8 cellular contexts compared by ENCODE assay signal in genomic region chr16:72627182-72627896, GRCh38.
DNase-seq lines count a peak whose midpoint lies in the region; ATAC-seq and TF ChIP-seq lines count a peak whose summit lies in the region.
"Not testable (repeated sequence)": the region's sequence is repeated elsewhere in the genome, so short reads cannot be mapped to it uniquely, and the experiment has no call there.

No MANE protein-coding gene starts in this region.

- CTCF ChIA-PET in Caco-2 (lab: Charles Lee); activated CD4-positive, alpha-beta T cell treated with anti-CD3 and anti-CD28 coated beads for 36 hours (lab: Charles Lee): not testable (repeated sequence)

- H3K4me2 ChIP-seq in KMS-11 = peak overlapping the region; percentile 29; the same call in 1 of the 2 replicates

- H4K20me1 ChIP-seq in KMS-11 (ENCODE audit: insufficient read depth) = not testable (repeated sequence)

- not testable (repeated sequence) for H3K4me1 Mint-ChIP-seq in Caco-2 (ENCODE audit: low read depth, unreplicated experiment); activated CD4-positive, alpha-beta T cell treated with anti-CD3 and anti-CD28 coated beads for 36 hours; effector memory CD8-positive, alpha-beta T cell (ENCODE audit: low read depth in 2 of 2); stimulated activated effector memory CD8-positive, alpha-beta T cell treated with anti-CD3 and anti-CD28 coated beads, Interleukin-12 subunit alpha, Interleukin-12 subunit beta, amount 100 ng/mL, for 72 hours

- H3K9me3 Mint-ChIP-seq in Caco-2 (ENCODE audit: unreplicated experiment); activated CD4-positive, alpha-beta T cell treated with anti-CD3 and anti-CD28 coated beads for 36 hours (ENCODE audit: low read depth); effector memory CD8-positive, alpha-beta T cell; stimulated activated effector memory CD8-positive, alpha-beta T cell treated with anti-CD3 and anti-CD28 coated beads, Interleukin-12 subunit alpha, Interleukin-12 subunit beta, amount 100 ng/mL, for 72 hours: not testable (repeated sequence)

- H3K4me3 ChIP-seq in Caco-2 (ENCODE audit: low read depth, low read length) (peak overlapping the region; percentile 50), iPS-11a (ENCODE audit: low read depth, low read length) (peak overlapping the region; percentile 30)
- H3K4me3 ChIP-seq in KMS-11 (IDR thresholded peaks at IDR 0.05; ENCODE audit: insufficient read depth, low read depth, low read length); mucosa of stomach (ENCODE audit: low read length): not testable (repeated sequence)

- not testable (repeated sequence) for H2AFZ ChIP-seq in KMS-11 (ENCODE audit: low read depth)

- not testable (repeated sequence) for H3K27me3 Mint-ChIP-seq in Caco-2 (ENCODE audit: insufficient read depth, unreplicated experiment); activated CD4-positive, alpha-beta T cell treated with anti-CD3 and anti-CD28 coated beads for 36 hours; effector memory CD8-positive, alpha-beta T cell

- peak overlapping the region; percentile 80 for H3K4me3 Mint-ChIP-seq in Caco-2 (ENCODE audit: unreplicated experiment)
- peak overlapping the region; percentile 29 for H3K4me3 Mint-ChIP-seq in activated CD4-positive, alpha-beta T cell treated with anti-CD3 and anti-CD28 coated beads for 36 hours
- peak overlapping the region; percentile 44 to 66 for H3K4me3 Mint-ChIP-seq in effector memory CD8-positive, alpha-beta T cell
- peak overlapping the region; percentile 51 for H3K4me3 Mint-ChIP-seq in stimulated activated effector memory CD8-positive, alpha-beta T cell treated with anti-CD3 and anti-CD28 coated beads, Interleukin-12 subunit alpha, Interleukin-12 subunit beta, amount 100 ng/mL, for 72 hours

- H3K79me2 ChIP-seq in KMS-11 (ENCODE audit: insufficient read depth, low read depth) = not testable (repeated sequence)

- TSS peak; percentile 64 for BruUV-seq in Caco-2 (replicated peaks; lab: Mats Ljungman, UMichigan)

- TF ChIP-seq CTCF in Caco-2 (IDR thresholded peaks at IDR 0.05; ENCODE audit: insufficient read depth in 1 of 2, low read depth in 1 of 2, low read length in 1 of 2, severe bottlenecking in 1 of 2, unreplicated experiment in 1 of 2); KMS-11 (conservative IDR thresholded peaks at IDR 0.05; ENCODE audit: low read depth, low read length): not testable (repeated sequence)

- H3K27ac ChIP-seq in KMS-11 = peak overlapping the region; percentile 56

- DNase-seq in Caco-2 (peak in 1 of 2 experiments; percentile 52), NCI-H748 (lab: John Stamatoyannopoulos, UW; ENCODE audit: unreplicated experiment) (peak; percentile 24)
- not testable (repeated sequence) for DNase-seq in activated CD4-positive, alpha-beta T cell treated with anti-CD3 and anti-CD28 coated beads for 36 hours; effector memory CD8-positive, alpha-beta T cell; stimulated activated effector memory CD8-positive, alpha-beta T cell treated with anti-CD3 and anti-CD28 coated beads, Interleukin-12 subunit alpha, Interleukin-12 subunit beta, amount 100 ng/mL, for 72 hours (ENCODE audit: low spot score in 2 of 2)

- intact Hi-C loops in Caco-2 (cut with micrococcal nuclease; ENCODE audit: unreplicated experiment); activated CD4-positive, alpha-beta T cell treated with anti-CD3 and anti-CD28 coated beads for 36 hours (cut with DNase I, micrococcal nuclease): not testable (repeated sequence)

- peak overlapping the region; percentile 91 for H3K27ac Mint-ChIP-seq in Caco-2 (ENCODE audit: unreplicated experiment)
- H3K27ac Mint-ChIP-seq in activated CD4-positive, alpha-beta T cell treated with anti-CD3 and anti-CD28 coated beads for 36 hours; stimulated activated effector memory CD8-positive, alpha-beta T cell treated with anti-CD3 and anti-CD28 coated beads, Interleukin-12 subunit alpha, Interleukin-12 subunit beta, amount 100 ng/mL, for 72 hours: not testable (repeated sequence)
- H3K27ac Mint-ChIP-seq in effector memory CD8-positive, alpha-beta T cell = peak overlapping the region; percentile 53 to 58

- POLR2A ChIA-PET in Caco-2 (lab: Charles Lee) = interaction anchor here (0.5 kb wide), 1 partner anchor 187 kb away, joined by 4 read pairs; no protein-coding TSS in a partner anchor
- POLR2A ChIA-PET in activated CD4-positive, alpha-beta T cell treated with anti-CD3 and anti-CD28 coated beads for 36 hours (lab: Charles Lee) = not testable (repeated sequence)

- H3K4me1 ChIP-seq in Caco-2; KMS-11 (ENCODE audit: low read depth, poor library complexity, severe bottlenecking); mucosa of stomach (ENCODE audit: control insufficient read depth, insufficient read depth, low read length): not testable (repeated sequence)

- not testable (repeated sequence) for H3K36me3 Mint-ChIP-seq in Caco-2 (ENCODE audit: insufficient read depth, unreplicated experiment); activated CD4-positive, alpha-beta T cell treated with anti-CD3 and anti-CD28 coated beads for 36 hours (ENCODE audit: low read depth); effector memory CD8-positive, alpha-beta T cell (ENCODE audit: insufficient read depth); stimulated activated effector memory CD8-positive, alpha-beta T cell treated with anti-CD3 and anti-CD28 coated beads, Interleukin-12 subunit alpha, Interleukin-12 subunit beta, amount 100 ng/mL, for 72 hours

- peak overlapping the region; percentile 43; the same call in 1 of the 2 replicates for H3K9ac ChIP-seq in KMS-11
- H3K9ac ChIP-seq in mucosa of stomach (ENCODE audit: low read length) = peak overlapping the region; percentile 5

- not testable (repeated sequence) for H3K9me3 ChIP-seq in Caco-2; mucosa of stomach (ENCODE audit: control insufficient read depth, low read length)

- not testable (repeated sequence) for ATAC-seq in activated CD4-positive, alpha-beta T cell treated with anti-CD3 and anti-CD28 coated beads for 36 hours; effector memory CD8-positive, alpha-beta T cell (replicated peaks); stimulated activated effector memory CD8-positive, alpha-beta T cell treated with anti-CD3 and anti-CD28 coated beads, Interleukin-12 subunit alpha, Interleukin-12 subunit beta, amount 100 ng/mL, for 72 hours

- H3K36me3 ChIP-seq in Caco-2 (ENCODE audit: control insufficient read depth, insufficient read depth, low read length); KMS-11 (ENCODE audit: insufficient read depth); mucosa of stomach (ENCODE audit: control insufficient read depth, insufficient read depth, low read length): not testable (repeated sequence)

- H3K27me3 ChIP-seq in Caco-2 (replicated peaks; ENCODE audit: control insufficient read depth, insufficient read depth, low read length); KMS-11 (ENCODE audit: insufficient read depth, low read depth); mucosa of stomach (ENCODE audit: control insufficient read depth, insufficient read depth, low read length): not testable (repeated sequence)

Comparison
In these comparisons a context has a peak if more than half of its experiments do, and no peak if none do; other contexts are left out.
1. H3K4me3 Mint-ChIP-seq: peak in every context shown above with its lines; median percentile 80 in Caco-2; 55 in effector memory CD8-positive, alpha-beta T cell; 51 in stimulated activated effector memory CD8-positive, alpha-beta T cell treated with anti-CD3 and anti-CD28 coated beads, Interleukin-12 subunit alpha, Interleukin-12 subunit beta, amount 100 ng/mL, for 72 hours; 29 in activated CD4-positive, alpha-beta T cell treated with anti-CD3 and anti-CD28 coated beads for 36 hours.